8 cellular contexts compared by ENCODE assay signal in genomic region chr16:14284930-14285541, GRCh38.
A peak's percentile ranks its signal among the peaks of the same experiment; 100 is the strongest.
DNase-seq lines count a peak whose midpoint lies in the region; ATAC-seq and TF ChIP-seq lines count a peak whose summit lies in the region.

No MANE protein-coding gene starts in this region.

- H3K9me2 ChIP-seq in GM23338 (ENCODE audit: insufficient read depth): no peaks in the 10 kb centered on the region

- H2AFZ ChIP-seq in GM23338: peak overlapping the region; percentile 99

- peak; percentile 62 for ATAC-seq in activated CD4-positive, alpha-beta T cell treated with anti-CD3 and anti-CD28 coated beads for 36 hours
- ATAC-seq in GM23338: peak; percentile 35
- ATAC-seq in T-cell (replicated peaks in 1 of 4): peak; percentile 50 to 66 (median 55)

- peaks cover 0 to 17% (median 9%) of the 10 kb centered on the region in 4 donors for H3K9me3 ChIP-seq in esophagus muscularis mucosa

- intact Hi-C loops in activated CD4-positive, alpha-beta T cell treated with anti-CD3 and anti-CD28 coated beads for 36 hours (cut with DNase I, micrococcal nuclease): loop anchor here (1.0 to 5.0 kb wide), 7 partner anchors 36 to 366 kb away; partner anchors contain the start of genes MRTFB (in 2 of the 2) and PARN (in 1 of the 2)
- intact Hi-C loops in esophagus muscularis mucosa (cut with DNase I): loop anchor here (5.0 kb wide), 1 partner anchor 363 kb away; the partner anchor contains the start of gene ERCC4

- peak overlapping the region; percentile 84 for H3K27ac Mint-ChIP-seq in activated CD4-positive, alpha-beta T cell treated with anti-CD3 and anti-CD28 coated beads for 36 hours
- no peak overlapping the region for H3K27ac Mint-ChIP-seq in GM23338
- peak overlapping the region; percentile 89 to 94 for H3K27ac Mint-ChIP-seq in T-cell
- peak overlapping the region; percentile 53 to 85 (median 64) for H3K27ac Mint-ChIP-seq in nephron

- H3K4me2 ChIP-seq in GM23338: peak overlapping the region; percentile 94

- peaks cover 13% of the 10 kb centered on the region for H3F3A ChIP-seq in GM23338 (replicated peaks; ENCODE audit: low read depth)

- peaks cover 2% of the 10 kb centered on the region for H3K36me3 Mint-ChIP-seq in activated CD4-positive, alpha-beta T cell treated with anti-CD3 and anti-CD28 coated beads for 36 hours (ENCODE audit: low read depth)
- H3K36me3 Mint-ChIP-seq in GM23338 (ENCODE audit: low read depth): peaks cover 3% of the 10 kb centered on the region; the same call in 2 of the 3 replicates
- peaks cover 3% of the 10 kb centered on the region for H3K36me3 Mint-ChIP-seq in T-cell
- peaks cover 4% of the 10 kb centered on the region for H3K36me3 Mint-ChIP-seq in nephron (ENCODE audit: low read depth)

- H3K27ac ChIP-seq in GM23338 (ENCODE audit: low read depth): no peak overlapping the region; the same call in 1 of the 2 replicates
- peak overlapping the region; percentile 84 to 91 (median 86) for H3K27ac ChIP-seq in esophagus muscularis mucosa (replicated peaks in 1 of 4)

- 0% methylated on average over 23 of the region's 23 CpGs for WGBS in esophagus muscularis mucosa

- CTCF ChIA-PET in activated CD4-positive, alpha-beta T cell treated with anti-CD3 and anti-CD28 coated beads for 36 hours (lab: Charles Lee): interaction anchor here (0.7 to 1.6 kb wide), 9 partner anchors 10 to 365 kb away, joined by 3 to 9 read pairs (median 3); partner anchors contain the start of gene ERCC4
- CTCF ChIA-PET in T-cell (lab: Charles Lee): interaction anchor here (0.5 to 1.5 kb wide), 4 partner anchors 10 to 365 kb away, joined by 3 to 10 read pairs (median 4); partner anchors contain the start of gene ERCC4 (in 1 of the 2)

- POLR2A ChIA-PET in activated CD4-positive, alpha-beta T cell treated with anti-CD3 and anti-CD28 coated beads for 36 hours (lab: Charles Lee): interaction anchor here (1.8 kb wide), 1 partner anchor 365 kb away, joined by 7 read pairs; the partner anchor contains the start of gene ERCC4
- POLR2A ChIA-PET in T-cell (lab: Charles Lee): no interaction called here

- DNase-seq in activated CD4-positive, alpha-beta T cell treated with anti-CD3 and anti-CD28 coated beads for 36 hours: peak; percentile 80
- DNase-seq in activated CD4-positive, alpha-beta T cell treated with anti-CD3 and anti-CD28 coated beads, Interleukin-2, amount 50 U/mL, for 48 hours: no peak
- DNase-seq in GM23338 (ENCODE audit: low spot score) (peak; percentile 73), KBM-7 (peak; percentile 87), T-cell (peak in 6 of 34 experiments; percentile 15 to 57 (median 34)), esophagus muscularis mucosa (ENCODE audit: extremely low spot score) (no peak)
- DNase-seq in activated effector memory CD4-positive, alpha-beta T cell treated with Interleukin-2 at 50 U/mL for 16 hours: no peak

- H3K36me3 ChIP-seq in GM23338 (ENCODE audit: insufficient read depth): no peaks in the 10 kb centered on the region
- no peaks in the 10 kb centered on the region for H3K36me3 ChIP-seq in esophagus muscularis mucosa

- peaks cover 40% of the 10 kb centered on the region for H3K4me1 ChIP-seq in GM23338 (ENCODE audit: insufficient read depth)
- H3K4me1 ChIP-seq in esophagus muscularis mucosa: peaks cover 10 to 22% (median 19%) of the 10 kb centered on the region in 4 donors

- peaks cover 14% of the 10 kb centered on the region for H3K9me3 Mint-ChIP-seq in activated CD4-positive, alpha-beta T cell treated with anti-CD3 and anti-CD28 coated beads for 36 hours (ENCODE audit: low read depth)
- H3K9me3 Mint-ChIP-seq in GM23338 (peaks cover 7% of the 10 kb centered on the region; the same call in 2 of the 3 replicates), T-cell (peaks cover 3 to 13% (median 12%) of the 10 kb centered on the region in 3 donors), nephron (peaks cover 5% of the 10 kb centered on the region)

- no peaks in the 10 kb centered on the region for H3K27me3 Mint-ChIP-seq in activated CD4-positive, alpha-beta T cell treated with anti-CD3 and anti-CD28 coated beads for 36 hours
- H3K27me3 Mint-ChIP-seq in GM23338 (ENCODE audit: insufficient read depth, low read depth, poor library complexity): peaks cover 27% of the 10 kb centered on the region
- H3K27me3 Mint-ChIP-seq in T-cell: no peaks in the 10 kb centered on the region
- H3K27me3 Mint-ChIP-seq in nephron (ENCODE audit: low read depth): peaks cover 15% of the 10 kb centered on the region

- in situ Hi-C loops in KBM-7 (cut with MboI; ENCODE audit: low pct_unique_long_range_greater_than_20kb, low sequenced_read_pairs): loop anchor here (10.0 to 25.0 kb wide), 2 partner anchors 252 to 360 kb away; partner anchors contain the start of gene ERCC4

- no peak for TF ChIP-seq EP300 in esophagus muscularis mucosa (IDR thresholded peaks at IDR 0.05)

- H3K4me1 Mint-ChIP-seq in activated CD4-positive, alpha-beta T cell treated with anti-CD3 and anti-CD28 coated beads for 36 hours: peaks cover 13% of the 10 kb centered on the region
- peaks cover 40% of the 10 kb centered on the region for H3K4me1 Mint-ChIP-seq in GM23338
- peaks cover 16 to 24% (median 23%) of the 10 kb centered on the region in 3 donors for H3K4me1 Mint-ChIP-seq in T-cell
- peaks cover 14% of the 10 kb centered on the region for H3K4me1 Mint-ChIP-seq in nephron

- TF ChIP-seq POLR2A in esophagus muscularis mucosa (IDR thresholded peaks at IDR 0.05; ENCODE audit: low read depth): no peak

- H4K20me1 ChIP-seq in GM23338 (replicated peaks; ENCODE audit: insufficient read depth): no peaks in the 10 kb centered on the region

- no peaks in the 10 kb centered on the region for H3K79me2 ChIP-seq in GM23338 (replicated peaks; ENCODE audit: insufficient read depth)

- H3K4me3 ChIP-seq in GM23338 (peak overlapping the region; percentile 95), esophagus muscularis mucosa (peak overlapping the region; percentile 73 to 86 (median 81))

- H3K4me3 Mint-ChIP-seq in activated CD4-positive, alpha-beta T cell treated with anti-CD3 and anti-CD28 coated beads for 36 hours: peak overlapping the region; percentile 80
- H3K4me3 Mint-ChIP-seq in GM23338 (peak overlapping the region; percentile 80), T-cell (peak overlapping the region; percentile 89 to 93 (median 92)), nephron (peak overlapping the region; percentile 88 to 98 (median 93))

- no peaks in the 10 kb centered on the region; the same call in 1 of the 2 replicates for H3K27me3 ChIP-seq in GM23338 (ENCODE audit: insufficient read depth)
- H3K27me3 ChIP-seq in esophagus muscularis mucosa: no peaks in the 10 kb centered on the region

- peak; percentile 44 for TF ChIP-seq CTCF in GM23338 (conservative IDR thresholded peaks at IDR 0.05; ENCODE audit: low read depth in 2 of 2)
- peak in 2 of 3 experiments; percentile 9 to 42 for TF ChIP-seq CTCF in esophagus muscularis mucosa (IDR thresholded peaks at IDR 0.05)
- TF ChIP-seq CTCF in nephron (IDR thresholded peaks at IDR 0.05; ENCODE audit: unreplicated experiment in 3 of 3): peak; percentile 32 to 43 (median 37)

TF ChIP-seq in GM23338, 12 proteins besides CTCF, POLR2A, EP300 and RAD21 (continues in another document):
- no peak for TF ChIP-seq STAT1 (IDR thresholded peaks at IDR 0.05; ENCODE audit: unreplicated experiment)
- TF ChIP-seq REST (IDR thresholded peaks at IDR 0.05; ENCODE audit: unreplicated experiment): no peak
- TF ChIP-seq EZH2phosphoT487 (IDR thresholded peaks at IDR 0.05; ENCODE audit: unreplicated experiment): no peak
- no peak for TF ChIP-seq ZNF331 (CRISPR knock-in tag; IDR thresholded peaks at IDR 0.05; ENCODE audit: low read depth)
- TF ChIP-seq ZNF114 (CRISPR knock-in tag; IDR thresholded peaks at IDR 0.05): no peak
- no peak for TF ChIP-seq JUNB (IDR thresholded peaks at IDR 0.05; ENCODE audit: unreplicated experiment)
- no peak for TF ChIP-seq EZH2 (IDR thresholded peaks at IDR 0.05; ENCODE audit: low read depth, unreplicated experiment)

Comparison
In these comparisons a context has a peak if more than half of its experiments do, and no peak if none do; other contexts are left out.
1. DNase-seq: peak in activated CD4-positive, alpha-beta T cell treated with anti-CD3 and anti-CD28 coated beads for 36 hours (single experiment), GM23338 (single experiment) and KBM-7 (single experiment); none in activated CD4-positive, alpha-beta T cell treated with anti-CD3 and anti-CD28 coated beads, Interleukin-2, amount 50 U/mL, for 48 hours (0 of 2), esophagus muscularis mucosa (single experiment) and activated effector memory CD4-positive, alpha-beta T cell treated with Interleukin-2 at 50 U/mL for 16 hours (single experiment).
2. Peak in every context shown above with its lines, with median percentiles within 50 percentile points of each other: ATAC-seq, H3K4me3 Mint-ChIP-seq and CTCF ChIP-seq.